ENCODE assay signal across 1 cellular context in the genomic region with DNA sequence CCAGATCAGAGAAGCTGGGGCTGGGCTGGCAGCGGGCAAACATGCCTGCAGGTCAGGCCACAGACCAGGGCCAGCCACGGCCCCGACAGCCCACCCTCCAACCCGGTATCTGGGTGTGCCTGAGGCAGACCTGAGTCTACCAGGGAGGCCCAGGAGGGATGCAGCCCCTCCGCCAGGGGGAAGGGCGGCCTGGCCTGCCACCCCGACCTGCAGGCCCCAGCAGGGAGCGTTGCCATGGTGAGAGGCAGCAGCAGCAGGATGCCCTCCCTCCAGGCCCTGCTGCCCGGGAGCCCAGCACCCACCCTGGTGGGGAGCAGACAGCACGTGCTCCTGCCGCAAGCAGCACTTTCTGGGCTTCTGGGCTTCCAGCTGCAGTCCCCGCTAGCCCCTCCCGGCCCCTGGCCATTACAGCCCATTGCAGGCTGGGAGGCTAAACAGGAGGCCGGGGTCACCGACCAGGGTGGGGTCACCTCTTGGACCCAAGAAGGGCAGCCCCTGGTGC.
TF ChIP-seq lines count a peak whose summit lies in the region.

No MANE protein-coding gene starts in this region.

TF ChIP-seq in HepG2, 621 proteins besides CTCF, POLR2A, EP300 and RAD21:
- TF ChIP-seq TCF12 (IDR thresholded peaks at IDR 0.05) (no peak), TCF12 (CRISPR knock-in tag; IDR thresholded peaks at IDR 0.05) (no peak), ZNF501 (CRISPR knock-in tag; IDR thresholded peaks at IDR 0.05) (no peak), KDM5B (CRISPR knock-in tag; IDR thresholded peaks at IDR 0.05; ENCODE audit: borderline replicate concordance) (0 out of 2 replicates have a peak, but pooled peaks have one; percentile 30), STAT5B (CRISPR knock-in tag; IDR thresholded peaks at IDR 0.05) (no peak), NFIB (CRISPR knock-in tag; IDR thresholded peaks at IDR 0.05; ENCODE audit: borderline replicate concordance) (no peak), ZNF776 (CRISPR knock-in tag; IDR thresholded peaks at IDR 0.05) (0 out of 2 replicates have a peak, but pooled peaks have one; percentile 35), ZNF225 (CRISPR knock-in tag; IDR thresholded peaks at IDR 0.05) (0 out of 2 replicates have a peak, but pooled peaks have one; percentile 49), ZBTB14 (CRISPR knock-in tag; IDR thresholded peaks at IDR 0.05) (no peak), ZNF598 (CRISPR knock-in tag; IDR thresholded peaks at IDR 0.05; ENCODE audit: borderline replicate concordance) (no peak), ARID2 (CRISPR knock-in tag; IDR thresholded peaks at IDR 0.05; ENCODE audit: borderline replicate concordance) (no peak), MXD1 (CRISPR knock-in tag; IDR thresholded peaks at IDR 0.05) (0 out of 2 replicates have a peak, but pooled peaks have one; percentile 28), ZNF24 (IDR thresholded peaks at IDR 0.05) (no peak), TFDP2 (CRISPR knock-in tag; IDR thresholded peaks at IDR 0.05) (no peak), HNF4A (CRISPR knock-in tag; IDR thresholded peaks at IDR 0.05) (no peak), GFI1 (CRISPR knock-in tag; IDR thresholded peaks at IDR 0.05; ENCODE audit: borderline replicate concordance) (no peak), PCBP1 (IDR thresholded peaks at IDR 0.05; ENCODE audit: borderline replicate concordance, low read depth, low read length) (no peak)
- TF ChIP-seq, protein P1, sequence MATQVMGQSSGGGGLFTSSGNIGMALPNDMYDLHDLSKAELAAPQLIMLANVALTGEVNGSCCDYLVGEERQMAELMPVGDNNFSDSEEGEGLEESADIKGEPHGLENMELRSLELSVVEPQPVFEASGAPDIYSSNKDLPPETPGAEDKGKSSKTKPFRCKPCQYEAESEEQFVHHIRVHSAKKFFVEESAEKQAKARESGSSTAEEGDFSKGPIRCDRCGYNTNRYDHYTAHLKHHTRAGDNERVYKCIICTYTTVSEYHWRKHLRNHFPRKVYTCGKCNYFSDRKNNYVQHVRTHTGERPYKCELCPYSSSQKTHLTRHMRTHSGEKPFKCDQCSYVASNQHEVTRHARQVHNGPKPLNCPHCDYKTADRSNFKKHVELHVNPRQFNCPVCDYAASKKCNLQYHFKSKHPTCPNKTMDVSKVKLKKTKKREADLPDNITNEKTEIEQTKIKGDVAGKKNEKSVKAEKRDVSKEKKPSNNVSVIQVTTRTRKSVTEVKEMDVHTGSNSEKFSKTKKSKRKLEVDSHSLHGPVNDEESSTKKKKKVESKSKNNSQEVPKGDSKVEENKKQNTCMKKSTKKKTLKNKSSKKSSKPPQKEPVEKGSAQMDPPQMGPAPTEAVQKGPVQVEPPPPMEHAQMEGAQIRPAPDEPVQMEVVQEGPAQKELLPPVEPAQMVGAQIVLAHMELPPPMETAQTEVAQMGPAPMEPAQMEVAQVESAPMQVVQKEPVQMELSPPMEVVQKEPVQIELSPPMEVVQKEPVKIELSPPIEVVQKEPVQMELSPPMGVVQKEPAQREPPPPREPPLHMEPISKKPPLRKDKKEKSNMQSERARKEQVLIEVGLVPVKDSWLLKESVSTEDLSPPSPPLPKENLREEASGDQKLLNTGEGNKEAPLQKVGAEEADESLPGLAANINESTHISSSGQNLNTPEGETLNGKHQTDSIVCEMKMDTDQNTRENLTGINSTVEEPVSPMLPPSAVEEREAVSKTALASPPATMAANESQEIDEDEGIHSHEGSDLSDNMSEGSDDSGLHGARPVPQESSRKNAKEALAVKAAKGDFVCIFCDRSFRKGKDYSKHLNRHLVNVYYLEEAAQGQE (IDR thresholded peaks at IDR 0.05; ENCODE audit: borderline replicate concordance in 1 of 2, low read depth in 1 of 2, low read length in 2 of 2) = no peak
- TF ChIP-seq, protein P2, sequence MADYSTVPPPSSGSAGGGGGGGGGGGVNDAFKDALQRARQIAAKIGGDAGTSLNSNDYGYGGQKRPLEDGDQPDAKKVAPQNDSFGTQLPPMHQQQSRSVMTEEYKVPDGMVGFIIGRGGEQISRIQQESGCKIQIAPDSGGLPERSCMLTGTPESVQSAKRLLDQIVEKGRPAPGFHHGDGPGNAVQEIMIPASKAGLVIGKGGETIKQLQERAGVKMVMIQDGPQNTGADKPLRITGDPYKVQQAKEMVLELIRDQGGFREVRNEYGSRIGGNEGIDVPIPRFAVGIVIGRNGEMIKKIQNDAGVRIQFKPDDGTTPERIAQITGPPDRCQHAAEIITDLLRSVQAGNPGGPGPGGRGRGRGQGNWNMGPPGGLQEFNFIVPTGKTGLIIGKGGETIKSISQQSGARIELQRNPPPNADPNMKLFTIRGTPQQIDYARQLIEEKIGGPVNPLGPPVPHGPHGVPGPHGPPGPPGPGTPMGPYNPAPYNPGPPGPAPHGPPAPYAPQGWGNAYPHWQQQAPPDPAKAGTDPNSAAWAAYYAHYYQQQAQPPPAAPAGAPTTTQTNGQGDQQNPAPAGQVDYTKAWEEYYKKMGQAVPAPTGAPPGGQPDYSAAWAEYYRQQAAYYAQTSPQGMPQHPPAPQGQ (CRISPR knock-in tag; IDR thresholded peaks at IDR 0.05; ENCODE audit: borderline replicate concordance) = no peak
- TF ChIP-seq, protein P3, sequence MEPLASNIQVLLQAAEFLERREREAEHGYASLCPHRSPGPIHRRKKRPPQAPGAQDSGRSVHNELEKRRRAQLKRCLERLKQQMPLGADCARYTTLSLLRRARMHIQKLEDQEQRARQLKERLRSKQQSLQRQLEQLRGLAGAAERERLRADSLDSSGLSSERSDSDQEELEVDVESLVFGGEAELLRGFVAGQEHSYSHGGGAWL (CRISPR knock-in tag; IDR thresholded peaks at IDR 0.05) = no peak
